35 cellular contexts compared by ENCODE assay signal in genomic region chr1:53130878-53131589, GRCh38. TPM values are rescaled to one million over a fixed set of nuclear protein-coding genes. Genes with fewer than 3 reads are reported as not detected.
DNase-seq lines count a peak whose midpoint lies in the region; ATAC-seq and TF ChIP-seq lines count a peak whose summit lies in the region.
"Had no signal": no experiment of that assay in that cellular context is flagged by ENCODE, and none has a peak within 500 bp of the region (broad histone marks: within the 10 kb centered on the region; RNA-seq: fewer than 3 reads in every experiment).

No MANE protein-coding gene starts in this region.

- H3K27me3 ChIP-seq in prostate gland (replicated peaks; ENCODE audit: insufficient read depth) (no peaks in the 10 kb centered on the region), uterus (no peaks in the 10 kb centered on the region)
- H3K27me3 ChIP-seq: adrenal gland, body of pancreas, gastrocnemius medialis, thyroid gland had no signal

- H3K36me3 ChIP-seq in prostate gland (no peaks in the 10 kb centered on the region), uterus (no peaks in the 10 kb centered on the region)
- H3K36me3 ChIP-seq: adrenal gland, gastrocnemius medialis, thyroid gland had no signal

- no peaks in the 10 kb centered on the region for H3K9me3 ChIP-seq in prostate gland
- no peaks in the 10 kb centered on the region for H3K9me3 ChIP-seq in uterus
- H3K9me3 ChIP-seq: adrenal gland, body of pancreas, gastrocnemius medialis, thyroid gland had no signal

- TF ChIP-seq CTCF in prostate gland (IDR thresholded peaks at IDR 0.05) (no peak), uterus (IDR thresholded peaks at IDR 0.05) (no peak)

- H3K4me1 ChIP-seq in prostate gland (replicated peaks) (no peaks in the 10 kb centered on the region), uterus (peaks cover 0 to 5% of the 10 kb centered on the region in 2 donors)
- H3K4me1 ChIP-seq: adrenal gland, body of pancreas, gastrocnemius medialis, thyroid gland had no signal

- TF ChIP-seq POLR2A in prostate gland (IDR thresholded peaks at IDR 0.05), result no peak
- TF ChIP-seq POLR2A in uterus (IDR thresholded peaks at IDR 0.05), result no peak

- WGBS in prostate gland, result 55% methylated on average over 9 of the region's 9 CpGs

- H3K27ac ChIP-seq in prostate gland (peak overlapping the region; percentile 26 to 41), uterus (peak overlapping the region; percentile 75 to 89)
- H3K27ac ChIP-seq: 22Rv1, adrenal gland, body of pancreas, gastrocnemius medialis, thyroid gland had no signal

- H3K4me3 ChIP-seq in prostate gland (no peak overlapping the region), uterus (no peak overlapping the region)
- H3K4me3 ChIP-seq: adrenal gland, body of pancreas, gastrocnemius medialis, smooth muscle cell, thyroid gland had no signal

- intact Hi-C loops in prostate gland (cut with DNase I), result no loop called here
- intact Hi-C loops in uterus (cut with DNase I; ENCODE audit: low total_unique reads), result no loop called here

- DNase-seq in activated effector memory CD4-positive, alpha-beta T cell treated with anti-CD3 and anti-CD28 coated beads, Interleukin-2, amount 50 U/mL, for 16 hours, result peak; percentile 36
- DNase-seq in activated effector memory CD4-positive, alpha-beta T cell treated with Interleukin-2 at 50 U/mL for 16 hours, result no peak
- DNase-seq in left lobe of liver (ENCODE audit: low spot score) (no peak), prostate gland (ENCODE audit: low spot score) (no peak), uterus (peak; percentile 56 to 62), NCI-H748 (lab: John Stamatoyannopoulos, UW; ENCODE audit: unreplicated experiment) (no peak)
- no peak for DNase-seq in stimulated activated CD4-positive, alpha-beta T cell treated with anti-CD3 and anti-CD28 coated beads, Interleukin-4, amount 100 ng/mL, for 4 hours
- DNase-seq: activated CD4-positive, alpha-beta T cell treated with anti-CD3 and anti-CD28 coated beads, Interleukin-2, amount 50 U/mL, for 48 hours; activated CD4-positive, CD25-positive, alpha-beta regulatory T cell treated with anti-CD3 and anti-CD28 coated beads, Interleukin-2, amount 50 U/mL, for 72 hours; activated naive CD4-positive, alpha-beta T cell treated with anti-CD3 and anti-CD28 coated beads for 36 hours; activated T-cell treated with anti-CD3 and anti-CD28 coated beads, Interleukin-2, amount 50 U/mL, for 72 hours; adrenal gland; C1 segment of cervical spinal cord; cerebellar nuclear complex; COR-L47; gastrocnemius medialis; MV-4-11; naive B cell; NCI-H146; NCI-H226; NCI-H526 treated with DMSO at 0.1 percent for 48 hours; nucleus accumbens; PC-3; SHP77; stimulated activated CD4-positive, alpha-beta T cell treated with anti-CD3 and anti-CD28 coated beads, Interleukin-1b, Interleukin-23, amount 100 ng/mL, for 48 hours; stimulated activated naive CD8-positive, alpha-beta T cell treated with anti-CD3 and anti-CD28 coated beads, Interleukin-15, amount 100 ng/mL, for 72 hours; T-helper 2 cell; thyroid gland had no signal

- ATAC-seq in left lobe of liver (peak; percentile 33), GM21619 (IDR thresholded peaks at IDR 0.05; ENCODE audit: unreplicated experiment) (no peak)
- ATAC-seq: activated T-cell treated with anti-CD3 and anti-CD28 coated beads, Interleukin-2, amount 50 U/mL, for 72 hours; body of pancreas; gastrocnemius medialis; HCT116; PC-3; stimulated activated naive CD8-positive, alpha-beta T cell treated with anti-CD3 and anti-CD28 coated beads, Interleukin-15, amount 100 ng/mL, for 72 hours had no signal

RNA-seq across cellular contexts. Expression of gene SLC1A7, which starts 11.4 kb away (rescaled TPM):
- total RNA-seq in left lobe of liver (0.35 TPM), prostate gland (1 to 10 TPM in 1 of 2 donors, not detected in 1; 1.8 TPM), uterus (under 1 TPM in 1 of 4 donors, not detected in 3; 0.24 TPM)
- total RNA-seq: activated naive CD4-positive, alpha-beta T cell treated with anti-CD3 and anti-CD28 coated beads for 36 hours; activated T-cell treated with anti-CD3 and anti-CD28 coated beads, Interleukin-2, amount 50 U/mL, for 72 hours; body of pancreas; dermis microvascular lymphatic vessel endothelial cell; pulmonary artery endothelial cell; smooth muscle cell had no signal

Comparison
In these comparisons a context has a peak if more than half of its experiments do, and no peak if none do; other contexts are left out.
1. DNase-seq: peak in activated effector memory CD4-positive, alpha-beta T cell treated with anti-CD3 and anti-CD28 coated beads, Interleukin-2, amount 50 U/mL, for 16 hours (single experiment) and uterus (2 of 2); none in activated effector memory CD4-positive, alpha-beta T cell treated with Interleukin-2 at 50 U/mL for 16 hours (single experiment), left lobe of liver (single experiment), prostate gland (single experiment), stimulated activated CD4-positive, alpha-beta T cell treated with anti-CD3 and anti-CD28 coated beads, Interleukin-4, amount 100 ng/mL, for 4 hours (0 of 2) and NCI-H748 (single experiment).